ENCODE assay signal across 1 cellular context in the genomic region with DNA sequence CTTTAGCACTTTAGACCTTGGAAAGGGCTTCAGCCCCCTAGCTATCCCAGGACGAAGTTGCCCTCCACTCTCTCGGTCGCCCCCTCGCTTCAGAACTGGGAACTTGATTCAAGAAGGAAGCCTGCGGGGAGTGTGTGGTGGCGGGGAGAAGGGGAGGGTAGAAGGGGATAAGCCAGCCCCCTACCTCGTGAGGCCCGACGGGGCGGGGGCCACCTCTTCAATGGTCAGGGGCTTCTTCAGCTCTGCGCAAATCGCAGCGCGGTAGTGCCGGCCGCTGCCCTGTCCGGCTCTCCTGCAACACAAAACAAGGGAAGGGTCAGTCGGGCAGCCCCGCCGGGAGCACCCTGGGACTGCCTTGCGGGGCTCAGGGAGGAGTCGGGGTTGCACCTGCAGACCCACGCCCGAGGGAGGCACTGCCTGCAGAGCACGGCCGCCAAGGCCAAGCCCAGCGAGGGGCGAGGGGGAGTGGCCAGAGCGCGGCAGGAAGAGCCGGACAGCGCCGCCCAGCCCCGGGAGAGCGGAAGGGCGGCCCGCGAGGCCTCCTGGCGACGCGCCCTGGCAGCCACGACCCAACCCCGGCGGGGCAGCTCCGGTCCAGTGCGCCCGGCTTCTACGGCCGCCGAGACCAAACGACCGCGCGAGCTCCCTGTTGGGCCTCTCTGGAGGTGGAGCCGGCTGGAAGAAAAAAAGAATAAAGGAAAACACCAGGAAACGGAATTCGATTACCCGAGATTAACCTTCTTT.
TF ChIP-seq lines count a peak whose summit lies in the region.

No MANE protein-coding gene starts in this region.

TF ChIP-seq in K562, 482 proteins besides CTCF, POLR2A, EP300 and RAD21 (continued from another document):
- TF ChIP-seq GABPB1 (CRISPR knock-in tag; IDR thresholded peaks at IDR 0.05) (peak; percentile 20; the same call in 1 of the 2 replicates), HNRNPH1 (optimal IDR thresholded peaks at IDR 0.05; ENCODE audit: low read depth, low read length) (no peak), LARP7 (IDR thresholded peaks at IDR 0.05) (no peak), FOXP1 (CRISPR knock-in tag; IDR thresholded peaks at IDR 0.05) (no peak), KDM1A (IDR thresholded peaks at IDR 0.05) (no peak), FUS (optimal IDR thresholded peaks at IDR 0.05; ENCODE audit: low read depth, low read length) (no peak), SMAD3 (CRISPR knock-in tag; conservative IDR thresholded peaks at IDR 0.05) (no peak), XRCC3 (IDR thresholded peaks at IDR 0.05) (no peak), FOXJ3 (CRISPR knock-in tag; IDR thresholded peaks at IDR 0.05) (no peak), TAF7 (tag; IDR thresholded peaks at IDR 0.05) (no peak), CBX5 (IDR thresholded peaks at IDR 0.05; ENCODE audit: borderline replicate concordance, low read depth) (no peak), ZNF592 (IDR thresholded peaks at IDR 0.05) (no peak), USF1 (CRISPR knock-in tag; IDR thresholded peaks at IDR 0.05) (no peak), AFF1 (IDR thresholded peaks at IDR 0.05; ENCODE audit: low read depth in 1 of 2, partially characterized antibody in 2 of 2) (no peak), CREM (IDR thresholded peaks at IDR 0.05; ENCODE audit: low read depth) (no peak), SMARCC2 (IDR thresholded peaks at IDR 0.05; ENCODE audit: low read depth) (no peak), NFIC (IDR thresholded peaks at IDR 0.05) (0 out of 2 replicates have a peak, but pooled peaks have one; percentile 22), FOS (IDR thresholded peaks at IDR 0.05; ENCODE audit: extremely low read depth, insufficient read length) (no peak), RB1 (IDR thresholded peaks at IDR 0.05; ENCODE audit: low read depth) (0 out of 2 replicates have a peak, but pooled peaks have one; percentile 18), ZNF408 (CRISPR knock-in tag; IDR thresholded peaks at IDR 0.05; ENCODE audit: low read depth) (no peak), XRCC5 (IDR thresholded peaks at IDR 0.05; ENCODE audit: low read depth, low read length) (no peak), ARID1B (IDR thresholded peaks at IDR 0.05) (no peak), STAT5B (CRISPR knock-in tag; IDR thresholded peaks at IDR 0.05) (no peak), KHSRP (IDR thresholded peaks at IDR 0.05) (no peak), JUND (IDR thresholded peaks at IDR 0.05; ENCODE audit: borderline replicate concordance, low read depth, low read length) (no peak), JUND (tag; IDR thresholded peaks at IDR 0.05; ENCODE audit: borderline replicate concordance, low read depth, low read length) (no peak), TRIM28 (IDR thresholded peaks at IDR 0.05) (no peak), ZBTB43 (CRISPR knock-in tag; IDR thresholded peaks at IDR 0.05) (no peak), NR3C1 (CRISPR knock-in tag; IDR thresholded peaks at IDR 0.05) (no peak), ELF2 (CRISPR knock-in tag; IDR thresholded peaks at IDR 0.05) (no peak), UBTF (IDR thresholded peaks at IDR 0.05; ENCODE audit: borderline replicate concordance in 1 of 2, low read depth in 2 of 2, low read length in 2 of 2) (peak; percentile 39 to 90; a peak in 2 of 4 replicates), NFYB (IDR thresholded peaks at IDR 0.05; ENCODE audit: extremely low read depth, insufficient read length) (no peak), RBFOX2 (IDR thresholded peaks at IDR 0.05; ENCODE audit: low read depth, low read length) (peak; percentile 59), LEF1 (IDR thresholded peaks at IDR 0.05) (no peak), ZNF431 (CRISPR knock-in tag; IDR thresholded peaks at IDR 0.05) (no peak), BACH1 (tag; IDR thresholded peaks at IDR 0.05) (no peak)
- TF ChIP-seq, protein P1, sequence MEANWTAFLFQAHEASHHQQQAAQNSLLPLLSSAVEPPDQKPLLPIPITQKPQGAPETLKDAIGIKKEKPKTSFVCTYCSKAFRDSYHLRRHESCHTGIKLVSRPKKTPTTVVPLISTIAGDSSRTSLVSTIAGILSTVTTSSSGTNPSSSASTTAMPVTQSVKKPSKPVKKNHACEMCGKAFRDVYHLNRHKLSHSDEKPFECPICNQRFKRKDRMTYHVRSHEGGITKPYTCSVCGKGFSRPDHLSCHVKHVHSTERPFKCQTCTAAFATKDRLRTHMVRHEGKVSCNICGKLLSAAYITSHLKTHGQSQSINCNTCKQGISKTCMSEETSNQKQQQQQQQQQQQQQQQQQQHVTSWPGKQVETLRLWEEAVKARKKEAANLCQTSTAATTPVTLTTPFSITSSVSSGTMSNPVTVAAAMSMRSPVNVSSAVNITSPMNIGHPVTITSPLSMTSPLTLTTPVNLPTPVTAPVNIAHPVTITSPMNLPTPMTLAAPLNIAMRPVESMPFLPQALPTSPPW (CRISPR knock-in tag; IDR thresholded peaks at IDR 0.05) = 0 out of 2 replicates have a peak, but pooled peaks have one; percentile 47
- TF ChIP-seq, protein P2, sequence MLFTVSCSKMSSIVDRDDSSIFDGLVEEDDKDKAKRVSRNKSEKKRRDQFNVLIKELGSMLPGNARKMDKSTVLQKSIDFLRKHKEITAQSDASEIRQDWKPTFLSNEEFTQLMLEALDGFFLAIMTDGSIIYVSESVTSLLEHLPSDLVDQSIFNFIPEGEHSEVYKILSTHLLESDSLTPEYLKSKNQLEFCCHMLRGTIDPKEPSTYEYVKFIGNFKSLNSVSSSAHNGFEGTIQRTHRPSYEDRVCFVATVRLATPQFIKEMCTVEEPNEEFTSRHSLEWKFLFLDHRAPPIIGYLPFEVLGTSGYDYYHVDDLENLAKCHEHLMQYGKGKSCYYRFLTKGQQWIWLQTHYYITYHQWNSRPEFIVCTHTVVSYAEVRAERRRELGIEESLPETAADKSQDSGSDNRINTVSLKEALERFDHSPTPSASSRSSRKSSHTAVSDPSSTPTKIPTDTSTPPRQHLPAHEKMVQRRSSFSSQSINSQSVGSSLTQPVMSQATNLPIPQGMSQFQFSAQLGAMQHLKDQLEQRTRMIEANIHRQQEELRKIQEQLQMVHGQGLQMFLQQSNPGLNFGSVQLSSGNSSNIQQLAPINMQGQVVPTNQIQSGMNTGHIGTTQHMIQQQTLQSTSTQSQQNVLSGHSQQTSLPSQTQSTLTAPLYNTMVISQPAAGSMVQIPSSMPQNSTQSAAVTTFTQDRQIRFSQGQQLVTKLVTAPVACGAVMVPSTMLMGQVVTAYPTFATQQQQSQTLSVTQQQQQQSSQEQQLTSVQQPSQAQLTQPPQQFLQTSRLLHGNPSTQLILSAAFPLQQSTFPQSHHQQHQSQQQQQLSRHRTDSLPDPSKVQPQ (CRISPR knock-in tag; IDR thresholded peaks at IDR 0.05; ENCODE audit: borderline replicate concordance) = no peak
